ENCODE assay signal across 9 cellular contexts in the genomic region with DNA sequence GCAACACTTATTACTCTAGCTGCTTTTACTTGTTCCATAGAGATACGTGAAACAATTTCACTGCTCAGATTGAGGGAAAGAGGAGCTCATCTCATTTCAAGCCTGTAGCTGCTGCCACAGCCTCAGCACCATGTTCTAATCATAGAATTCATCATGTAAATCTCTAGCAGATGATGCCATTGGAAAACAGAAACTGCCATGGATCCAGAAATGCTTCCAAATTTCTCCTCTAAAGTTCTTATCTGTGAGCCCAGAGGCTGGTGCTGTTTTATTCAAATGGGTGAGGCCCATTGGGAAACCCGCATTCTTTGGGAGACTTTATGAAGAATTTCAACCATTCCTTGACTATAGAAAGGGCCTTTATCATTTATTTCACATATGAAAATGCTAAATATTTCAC. TPM values are rescaled to one million over a fixed set of nuclear protein-coding genes. Genes with fewer than 3 reads are reported as not detected.
A peak's percentile ranks its signal among the peaks of the same experiment; 100 is the strongest.
DNase-seq lines count a peak whose midpoint lies in the region; ATAC-seq and TF ChIP-seq lines count a peak whose summit lies in the region.
"Had no signal": no experiment of that assay in that cellular context is flagged by ENCODE, and none has a peak within 500 bp of the region (broad histone marks: within the 10 kb centered on the region; RNA-seq: fewer than 3 reads in every experiment).

No MANE protein-coding gene starts in this region.

- POLR2A ChIA-PET in SK-N-SH (lab: Yijun Ruan, JAX) = interaction anchor here (0.7 to 5.0 kb wide), 5 partner anchors 28 to 208 kb away, joined by 3 to 56 read pairs (median 13); no protein-coding TSS in a partner anchor

- no peak for TF ChIP-seq POLR2A in gastrocnemius medialis (IDR thresholded peaks at IDR 0.05)
- TF ChIP-seq POLR2A in adrenal gland (IDR thresholded peaks at IDR 0.05) = no peak

- H3K27me3 ChIP-seq in GM23338 (ENCODE audit: insufficient read depth) = peaks cover 8% of the 10 kb centered on the region
- no peaks in the 10 kb centered on the region for H3K27me3 ChIP-seq in SK-N-SH (ENCODE audit: insufficient read depth)
- no peaks in the 10 kb centered on the region for H3K27me3 ChIP-seq in gastrocnemius medialis
- no peaks in the 10 kb centered on the region for H3K27me3 ChIP-seq in adrenal gland

- peaks cover 66% of the 10 kb centered on the region for H3K79me2 ChIP-seq in GM23338 (replicated peaks; ENCODE audit: insufficient read depth)
- H3K79me2 ChIP-seq in SK-N-SH (ENCODE audit: insufficient read depth) = peaks cover 70% of the 10 kb centered on the region

- TF ChIP-seq EP300 in SK-N-SH (IDR thresholded peaks at IDR 0.05; ENCODE audit: borderline replicate concordance in 1 of 2, low read depth in 1 of 2, low read length in 1 of 2) = peak in 1 of 2 experiments; percentile 41; a peak in 1 of 4 replicates

- no peak overlapping the region for H2AFZ ChIP-seq in GM23338
- H2AFZ ChIP-seq in SK-N-SH (ENCODE audit: low read depth) = no peak overlapping the region
- H2AFZ ChIP-seq: parathyroid adenoma had no signal

- no peak overlapping the region for H3K27ac Mint-ChIP-seq in GM23338

- no peaks in the 10 kb centered on the region for H3F3A ChIP-seq in GM23338 (replicated peaks; ENCODE audit: low read depth)
- peaks cover 20% of the 10 kb centered on the region for H3F3A ChIP-seq in SK-N-SH (replicated peaks; ENCODE audit: insufficient read depth)

- peak overlapping the region; percentile 92 for H3K9ac ChIP-seq in SK-N-SH
- H3K9ac ChIP-seq: parathyroid adenoma had no signal

- peak; percentile 12; the same call in 1 of the 2 replicates for TF ChIP-seq RAD21 in SK-N-SH (IDR thresholded peaks at IDR 0.05; ENCODE audit: low read length)

- intact Hi-C loops in gastrocnemius medialis (cut with DNase I; ENCODE audit: low total_unique reads) = no loop called here
- intact Hi-C loops in adrenal gland (cut with DNase I) = loop anchor here in 1 of 2 donors (10.0 kb wide), 1 partner anchor 255 kb away; no protein-coding TSS in a partner anchor

- H3K9me2 ChIP-seq in GM23338 (ENCODE audit: insufficient read depth) (0 out of 2 replicates have a peak, but pooled peaks cover 3% of the 10 kb centered on the region), SK-N-SH (no peaks in the 10 kb centered on the region)

- H3K4me2 ChIP-seq in GM23338 = peak overlapping the region; percentile 98
- peak overlapping the region; percentile 86 for H3K4me2 ChIP-seq in SK-N-SH

- peaks cover 12% of the 10 kb centered on the region for H3K27me3 Mint-ChIP-seq in GM23338 (ENCODE audit: insufficient read depth, low read depth, poor library complexity)

- H3K4me1 Mint-ChIP-seq in GM23338 = peaks cover 59% of the 10 kb centered on the region

- no peaks in the 10 kb centered on the region for H3K36me3 ChIP-seq in GM23338 (ENCODE audit: insufficient read depth)
- H3K36me3 ChIP-seq in SK-N-SH (replicated peaks in 1 of 2; ENCODE audit: control insufficient read depth in 1 of 2, insufficient read depth in 2 of 2, low read length in 1 of 2) = peaks cover 48 to 53% of the 10 kb centered on the region in 2 experiments
- H3K36me3 ChIP-seq in gastrocnemius medialis = no peaks in the 10 kb centered on the region
- no peaks in the 10 kb centered on the region for H3K36me3 ChIP-seq in adrenal gland (replicated peaks in 1 of 2)

- 26% methylated on average over 2 of the region's 2 CpGs for WGBS in SK-N-SH (ENCODE audit: low lambda C conversion rate)
- 73 to 84% (median 81%) methylated on average over 2 of the region's 2 CpGs for WGBS in adrenal gland, 4 donors

- H4K20me1 ChIP-seq in GM23338 (replicated peaks; ENCODE audit: insufficient read depth) (peaks cover 58% of the 10 kb centered on the region), SK-N-SH (ENCODE audit: insufficient read depth) (peaks cover 61% of the 10 kb centered on the region)

- peak overlapping the region; percentile 89 for H3K4me3 Mint-ChIP-seq in GM23338

- DNase-seq in GM23338 (ENCODE audit: low spot score) (no peak), SK-N-SH (no peak), fibroblast of mammary gland (ENCODE audit: low read depth) (no peak), gastrocnemius medialis (no peak), adrenal gland (no peak), dermis blood vessel endothelial cell (no peak)

- in situ Hi-C loops in gastrocnemius medialis (cut with MboI; ENCODE audit: low sequenced_read_pairs in 4 of 4) = loop anchor here in 1 of 4 donors (25.0 kb wide), 1 partner anchor 257 kb away; no protein-coding TSS in a partner anchor

- H3K27ac ChIP-seq in GM23338 (ENCODE audit: low read depth) = no peak overlapping the region
- H3K27ac ChIP-seq in SK-N-SH (ENCODE audit: low read depth in 2 of 2, low read length in 1 of 2) = peak overlapping the region; percentile 86 to 99
- H3K27ac ChIP-seq in gastrocnemius medialis = peak overlapping the region; percentile 98 to 100 (median 100)
- peak overlapping the region in 2 of 5 donors; percentile 56 to 77 for H3K27ac ChIP-seq in adrenal gland
- H3K27ac ChIP-seq: parathyroid adenoma had no signal

- H3K4me3 ChIP-seq in GM23338 = peak overlapping the region; percentile 95
- H3K4me3 ChIP-seq in SK-N-SH (ENCODE audit: low read depth in 2 of 2, low read length in 1 of 2) = peak overlapping the region; percentile 80 to 100
- H3K4me3 ChIP-seq in fibroblast of mammary gland (ENCODE audit: control insufficient read depth, low read depth, low read length) = peak overlapping the region; percentile 89
- peak overlapping the region; percentile 81 to 99 (median 95) for H3K4me3 ChIP-seq in gastrocnemius medialis
- H3K4me3 ChIP-seq in adrenal gland = peak overlapping the region in 1 of 4 donors; percentile 94

- TF ChIP-seq CTCF in GM23338 (conservative IDR thresholded peaks at IDR 0.05; ENCODE audit: low read depth in 2 of 2) (no peak), SK-N-SH (IDR thresholded peaks at IDR 0.05) (no peak), fibroblast of mammary gland (conservative IDR thresholded peaks at IDR 0.05; ENCODE audit: control insufficient read depth, insufficient read depth, low read depth, low read length) (no peak), gastrocnemius medialis (IDR thresholded peaks at IDR 0.05 in 4 of 5, conservative IDR thresholded peaks at IDR 0.05 in 1 of 5) (no peak), adrenal gland (IDR thresholded peaks at IDR 0.05) (no peak)

- no peaks in the 10 kb centered on the region; the same call in 1 of the 3 replicates for H3K9me3 Mint-ChIP-seq in GM23338

- CTCF ChIA-PET in SK-N-SH (lab: Yijun Ruan, JAX) = interaction anchor here (0.9 to 6.4 kb wide), 8 partner anchors 44 to 273 kb away, joined by 3 to 55 read pairs (median 6); no protein-coding TSS in a partner anchor

- H3K36me3 Mint-ChIP-seq in GM23338 (ENCODE audit: low read depth) = peaks cover 20% of the 10 kb centered on the region; the same call in 2 of the 3 replicates

- H3K9me3 ChIP-seq in SK-N-SH (no peaks in the 10 kb centered on the region), gastrocnemius medialis (no peaks in the 10 kb centered on the region), adrenal gland (replicated peaks in 1 of 3) (no peaks in the 10 kb centered on the region)

- H3K4me1 ChIP-seq in GM23338 (ENCODE audit: insufficient read depth) (peaks cover 49% of the 10 kb centered on the region), SK-N-SH (ENCODE audit: control insufficient read depth in 1 of 2, insufficient read depth in 2 of 2, low read depth in 1 of 2, low read length in 1 of 2) (peaks cover 37 to 54% of the 10 kb centered on the region in 2 experiments), gastrocnemius medialis (peaks cover 56 to 69% of the 10 kb centered on the region in 2 donors), adrenal gland (replicated peaks in 1 of 2) (peaks cover 0 to 25% of the 10 kb centered on the region in 2 donors)
- H3K4me1 ChIP-seq: parathyroid adenoma had no signal

- ATAC-seq in GM23338 (no peak), gastrocnemius medialis (no peak), HG03378 (IDR thresholded peaks at IDR 0.05; ENCODE audit: unreplicated experiment) (no peak), GM18498 (IDR thresholded peaks at IDR 0.05; ENCODE audit: unreplicated experiment) (no peak)

TF ChIP-seq in GM23338, 12 proteins besides CTCF, POLR2A, EP300 and RAD21 (continues in another document):
- TF ChIP-seq CREB1 (CRISPR knock-in tag; IDR thresholded peaks at IDR 0.05; ENCODE audit: low read depth) = no peak

TF ChIP-seq in SK-N-SH, 30 proteins besides CTCF, POLR2A, EP300 and RAD21 (continues in another document):
- TF ChIP-seq, protein P1, sequence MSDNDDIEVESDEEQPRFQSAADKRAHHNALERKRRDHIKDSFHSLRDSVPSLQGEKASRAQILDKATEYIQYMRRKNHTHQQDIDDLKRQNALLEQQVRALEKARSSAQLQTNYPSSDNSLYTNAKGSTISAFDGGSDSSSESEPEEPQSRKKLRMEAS (IDR thresholded peaks at IDR 0.05; ENCODE audit: low read depth) = no peak
- TF ChIP-seq POLR2AphosphoS5 (IDR thresholded peaks at IDR 0.05; ENCODE audit: low read depth, low read length) (peak; percentile 12), SMC3 (IDR thresholded peaks at IDR 0.05; ENCODE audit: low read depth, low read length) (no peak), JUND (IDR thresholded peaks at IDR 0.05) (no peak)
- TF ChIP-seq, protein P2, sequence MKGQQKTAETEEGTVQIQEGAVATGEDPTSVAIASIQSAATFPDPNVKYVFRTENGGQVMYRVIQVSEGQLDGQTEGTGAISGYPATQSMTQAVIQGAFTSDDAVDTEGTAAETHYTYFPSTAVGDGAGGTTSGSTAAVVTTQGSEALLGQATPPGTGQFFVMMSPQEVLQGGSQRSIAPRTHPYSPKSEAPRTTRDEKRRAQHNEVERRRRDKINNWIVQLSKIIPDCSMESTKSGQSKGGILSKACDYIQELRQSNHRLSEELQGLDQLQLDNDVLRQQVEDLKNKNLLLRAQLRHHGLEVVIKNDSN (IDR thresholded peaks at IDR 0.05; ENCODE audit: borderline replicate concordance, low read depth) = no peak
- TF ChIP-seq, protein P3, sequence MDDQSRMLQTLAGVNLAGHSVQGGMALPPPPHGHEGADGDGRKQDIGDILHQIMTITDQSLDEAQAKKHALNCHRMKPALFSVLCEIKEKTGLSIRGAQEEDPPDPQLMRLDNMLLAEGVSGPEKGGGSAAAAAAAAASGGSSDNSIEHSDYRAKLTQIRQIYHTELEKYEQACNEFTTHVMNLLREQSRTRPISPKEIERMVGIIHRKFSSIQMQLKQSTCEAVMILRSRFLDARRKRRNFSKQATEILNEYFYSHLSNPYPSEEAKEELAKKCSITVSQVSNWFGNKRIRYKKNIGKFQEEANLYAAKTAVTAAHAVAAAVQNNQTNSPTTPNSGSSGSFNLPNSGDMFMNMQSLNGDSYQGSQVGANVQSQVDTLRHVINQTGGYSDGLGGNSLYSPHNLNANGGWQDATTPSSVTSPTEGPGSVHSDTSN (IDR thresholded peaks at IDR 0.05) = no peak

RNA-seq across cellular contexts. Expression of a gene that starts 1.9 kb away (rescaled TPM):
- 23.2 and 31.4 TPM in 2 replicates for total RNA-seq in GM23338 (2014; rRNA removed; shearing (Covaris generic))
- polyA plus RNA-seq in GM23338 (2016; fragmentation: Nextera tagmentation; extraction: Ambion mirVana) (22.9 and 31.4 TPM in 2 replicates), SK-N-SH (2012; rRNA removed) (87.5 and 105 TPM in 2 replicates), adrenal gland (10 to 100 TPM in 1 of 3 donors, 1 to 10 TPM in 2; 7.0 to 13.9 (median 7.6) TPM)
- polyA plus RNA-seq in SK-N-SH (2012; cell fraction: cytosol; rRNA removed) = 92.7 and 103 TPM in 2 replicates
- 70.1 and 83.8 TPM in 2 replicates for polyA plus RNA-seq in SK-N-SH (2012; cell fraction: nucleus; rRNA removed)
- total RNA-seq in gastrocnemius medialis (10 to 100 TPM; 20.0 to 90.6 (median 57.2) TPM), adrenal gland (10 to 100 TPM in 5 of 8 donors, 1 to 10 TPM in 3; 4.2 to 30.2 (median 15.2) TPM), dermis blood vessel endothelial cell (21.3 and 29.1 TPM in 2 replicates)
